In genomic region chr20:297925-298754, GRCh38 we compare ENCODE assay signal across 1 cellular context.
A peak's percentile ranks its signal among the peaks of the same experiment; 100 is the strongest.
TF ChIP-seq lines count a peak whose summit lies in the region.

No MANE protein-coding gene starts in this region.

TF ChIP-seq in WTC11, 78 proteins besides CTCF, POLR2A, EP300 and RAD21 (continued from another document):
- TF ChIP-seq, protein P1, sequence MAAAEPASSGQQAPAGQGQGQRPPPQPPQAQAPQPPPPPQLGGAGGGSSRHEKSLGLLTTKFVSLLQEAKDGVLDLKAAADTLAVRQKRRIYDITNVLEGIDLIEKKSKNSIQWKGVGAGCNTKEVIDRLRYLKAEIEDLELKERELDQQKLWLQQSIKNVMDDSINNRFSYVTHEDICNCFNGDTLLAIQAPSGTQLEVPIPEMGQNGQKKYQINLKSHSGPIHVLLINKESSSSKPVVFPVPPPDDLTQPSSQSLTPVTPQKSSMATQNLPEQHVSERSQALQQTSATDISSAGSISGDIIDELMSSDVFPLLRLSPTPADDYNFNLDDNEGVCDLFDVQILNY (CRISPR knock-in tag; IDR thresholded peaks at IDR 0.05) = no peak
- TF ChIP-seq ERG (CRISPR knock-in tag; IDR thresholded peaks at IDR 0.05) (no peak), SMAD3 (CRISPR knock-in tag; IDR thresholded peaks at IDR 0.05; ENCODE audit: borderline replicate concordance) (peak; percentile 40; the same call in 1 of the 2 replicates), ZBTB21 (CRISPR knock-in tag; IDR thresholded peaks at IDR 0.05; ENCODE audit: borderline replicate concordance) (no peak)
- TF ChIP-seq, protein P2, sequence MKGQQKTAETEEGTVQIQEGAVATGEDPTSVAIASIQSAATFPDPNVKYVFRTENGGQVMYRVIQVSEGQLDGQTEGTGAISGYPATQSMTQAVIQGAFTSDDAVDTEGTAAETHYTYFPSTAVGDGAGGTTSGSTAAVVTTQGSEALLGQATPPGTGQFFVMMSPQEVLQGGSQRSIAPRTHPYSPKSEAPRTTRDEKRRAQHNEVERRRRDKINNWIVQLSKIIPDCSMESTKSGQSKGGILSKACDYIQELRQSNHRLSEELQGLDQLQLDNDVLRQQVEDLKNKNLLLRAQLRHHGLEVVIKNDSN (CRISPR knock-in tag; IDR thresholded peaks at IDR 0.05) = no peak
- TF ChIP-seq, protein P3, sequence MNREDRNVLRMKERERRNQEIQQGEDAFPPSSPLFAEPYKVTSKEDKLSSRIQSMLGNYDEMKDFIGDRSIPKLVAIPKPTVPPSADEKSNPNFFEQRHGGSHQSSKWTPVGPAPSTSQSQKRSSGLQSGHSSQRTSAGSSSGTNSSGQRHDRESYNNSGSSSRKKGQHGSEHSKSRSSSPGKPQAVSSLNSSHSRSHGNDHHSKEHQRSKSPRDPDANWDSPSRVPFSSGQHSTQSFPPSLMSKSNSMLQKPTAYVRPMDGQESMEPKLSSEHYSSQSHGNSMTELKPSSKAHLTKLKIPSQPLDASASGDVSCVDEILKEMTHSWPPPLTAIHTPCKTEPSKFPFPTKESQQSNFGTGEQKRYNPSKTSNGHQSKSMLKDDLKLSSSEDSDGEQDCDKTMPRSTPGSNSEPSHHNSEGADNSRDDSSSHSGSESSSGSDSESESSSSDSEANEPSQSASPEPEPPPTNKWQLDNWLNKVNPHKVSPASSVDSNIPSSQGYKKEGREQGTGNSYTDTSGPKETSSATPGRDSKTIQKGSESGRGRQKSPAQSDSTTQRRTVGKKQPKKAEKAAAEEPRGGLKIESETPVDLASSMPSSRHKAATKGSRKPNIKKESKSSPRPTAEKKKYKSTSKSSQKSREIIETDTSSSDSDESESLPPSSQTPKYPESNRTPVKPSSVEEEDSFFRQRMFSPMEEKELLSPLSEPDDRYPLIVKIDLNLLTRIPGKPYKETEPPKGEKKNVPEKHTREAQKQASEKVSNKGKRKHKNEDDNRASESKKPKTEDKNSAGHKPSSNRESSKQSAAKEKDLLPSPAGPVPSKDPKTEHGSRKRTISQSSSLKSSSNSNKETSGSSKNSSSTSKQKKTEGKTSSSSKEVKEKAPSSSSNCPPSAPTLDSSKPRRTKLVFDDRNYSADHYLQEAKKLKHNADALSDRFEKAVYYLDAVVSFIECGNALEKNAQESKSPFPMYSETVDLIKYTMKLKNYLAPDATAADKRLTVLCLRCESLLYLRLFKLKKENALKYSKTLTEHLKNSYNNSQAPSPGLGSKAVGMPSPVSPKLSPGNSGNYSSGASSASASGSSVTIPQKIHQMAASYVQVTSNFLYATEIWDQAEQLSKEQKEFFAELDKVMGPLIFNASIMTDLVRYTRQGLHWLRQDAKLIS (CRISPR knock-in tag; IDR thresholded peaks at IDR 0.05; ENCODE audit: borderline replicate concordance) = no peak
